17 cellular contexts compared by ENCODE assay signal in genomic region chr15:36529296-36530011, GRCh38. TPM values are rescaled to one million over a fixed set of nuclear protein-coding genes. Genes with fewer than 3 reads are reported as not detected.
DNase-seq lines count a peak whose midpoint lies in the region; ATAC-seq and TF ChIP-seq lines count a peak whose summit lies in the region.
"Had no signal": no experiment of that assay in that cellular context is flagged by ENCODE, and none has a peak within 500 bp of the region (broad histone marks: within the 10 kb centered on the region; RNA-seq: fewer than 3 reads in every experiment).

No MANE protein-coding gene starts in this region.

- no peak overlapping the region for H3K27ac Mint-ChIP-seq in activated CD4-positive, alpha-beta T cell treated with anti-CD3 and anti-CD28 coated beads for 36 hours
- H3K27ac Mint-ChIP-seq: activated naive CD4-positive, alpha-beta T cell treated with anti-CD3 and anti-CD28 coated beads, Interleukin-2, amount 50 U/mL, for 24 hours; type B pancreatic cell had no signal

- peaks cover 15% of the 10 kb centered on the region for H3K27me3 Mint-ChIP-seq in activated CD4-positive, alpha-beta T cell treated with anti-CD3 and anti-CD28 coated beads for 36 hours

- H3K36me3 ChIP-seq in BJ (ENCODE audit: control insufficient read depth, insufficient read depth, low read length): no peaks in the 10 kb centered on the region

- H3K4me3 ChIP-seq in BJ (ENCODE audit: low read depth, low read length): no peak overlapping the region
- H3K4me3 ChIP-seq: A549 had no signal

- CTCF ChIA-PET in BJ (lab: Yijun Ruan, JAX): no interaction called here
- CTCF ChIA-PET in activated CD4-positive, alpha-beta T cell treated with anti-CD3 and anti-CD28 coated beads for 36 hours (lab: Charles Lee): interaction anchor here (1.1 kb wide), 1 partner anchor 15 kb away, joined by 3 read pairs; no protein-coding TSS in a partner anchor

- DNase-seq in BJ (ENCODE audit: low read depth) (peak; percentile 2), COR-L47 (lab: John Stamatoyannopoulos, UW) (no peak), SHP77 (lab: John Stamatoyannopoulos, UW) (no peak), NCI-H82 (lab: John Stamatoyannopoulos, UW) (no peak)
- no peak for DNase-seq in activated CD4-positive, alpha-beta T cell treated with anti-CD3 and anti-CD28 coated beads for 36 hours
- DNase-seq: central memory CD4-positive, alpha-beta T cell; kidney; NCI-H1417 treated with DMSO at 0.1 percent for 48 hours; NCI-H524; Right ventricle myocardium superior; stimulated activated CD4-positive, alpha-beta T cell treated with anti-CD3 and anti-CD28 coated beads, Interleukin-1b, Interleukin-23, amount 100 ng/mL, for 48 hours had no signal

- ATAC-seq in GM18867 (IDR thresholded peaks at IDR 0.05; ENCODE audit: unreplicated experiment): peak; percentile 65
- peak; percentile 83 for ATAC-seq in HG02588 (IDR thresholded peaks at IDR 0.05; ENCODE audit: unreplicated experiment)
- peak; percentile 56 for ATAC-seq in HG03565 (IDR thresholded peaks at IDR 0.05; ENCODE audit: unreplicated experiment)
- no peak for ATAC-seq in activated CD4-positive, alpha-beta T cell treated with anti-CD3 and anti-CD28 coated beads for 36 hours
- ATAC-seq: A549 had no signal

- TF ChIP-seq CTCF in BJ (IDR thresholded peaks at IDR 0.05; ENCODE audit: insufficient read depth, low read depth, low read length): no peak

- POLR2A ChIA-PET in BJ (lab: Charles Lee): no interaction called here
- POLR2A ChIA-PET in activated CD4-positive, alpha-beta T cell treated with anti-CD3 and anti-CD28 coated beads for 36 hours (lab: Charles Lee): no interaction called here

- no peaks in the 10 kb centered on the region for H3K36me3 Mint-ChIP-seq in activated CD4-positive, alpha-beta T cell treated with anti-CD3 and anti-CD28 coated beads for 36 hours (ENCODE audit: low read depth)
- H3K36me3 Mint-ChIP-seq: activated naive CD4-positive, alpha-beta T cell treated with anti-CD3 and anti-CD28 coated beads, Interleukin-2, amount 50 U/mL, for 24 hours; type B pancreatic cell had no signal

- intact Hi-C loops in activated CD4-positive, alpha-beta T cell treated with anti-CD3 and anti-CD28 coated beads for 36 hours (cut with DNase I, micrococcal nuclease): loop anchor here in 1 of 2 experiments (10.0 kb wide), 1 partner anchor 85 kb away; no protein-coding TSS in a partner anchor

- no peaks in the 10 kb centered on the region for H3K27me3 ChIP-seq in BJ (ENCODE audit: control insufficient read depth, insufficient read depth, low read length)

- no peak overlapping the region for H3K4me3 Mint-ChIP-seq in activated CD4-positive, alpha-beta T cell treated with anti-CD3 and anti-CD28 coated beads for 36 hours
- H3K4me3 Mint-ChIP-seq: activated naive CD4-positive, alpha-beta T cell treated with anti-CD3 and anti-CD28 coated beads, Interleukin-2, amount 50 U/mL, for 24 hours; type B pancreatic cell had no signal

- H3K9me3 Mint-ChIP-seq in activated CD4-positive, alpha-beta T cell treated with anti-CD3 and anti-CD28 coated beads for 36 hours (ENCODE audit: low read depth): no peaks in the 10 kb centered on the region
- H3K9me3 Mint-ChIP-seq: activated naive CD4-positive, alpha-beta T cell treated with anti-CD3 and anti-CD28 coated beads, Interleukin-2, amount 50 U/mL, for 24 hours; type B pancreatic cell had no signal

- no peaks in the 10 kb centered on the region for H3K4me1 Mint-ChIP-seq in activated CD4-positive, alpha-beta T cell treated with anti-CD3 and anti-CD28 coated beads for 36 hours
- H3K4me1 Mint-ChIP-seq: activated naive CD4-positive, alpha-beta T cell treated with anti-CD3 and anti-CD28 coated beads, Interleukin-2, amount 50 U/mL, for 24 hours had no signal

RNA-seq across cellular contexts. Expression of gene CDIN1, which starts 50.0 kb away (rescaled TPM):
- 20.4 and 25.7 TPM in 2 replicates for polyA plus RNA-seq in BJ (2011; rRNA removed)
- 32.2 and 36.1 TPM in 2 replicates for polyA minus RNA-seq in BJ (2011; rRNA and poly(A)+ RNA removed)
- total RNA-seq in activated CD4-positive, alpha-beta T cell treated with anti-CD3 and anti-CD28 coated beads for 36 hours: 10 to 100 TPM; 13.2 to 16.4 TPM
